In the genomic region with DNA sequence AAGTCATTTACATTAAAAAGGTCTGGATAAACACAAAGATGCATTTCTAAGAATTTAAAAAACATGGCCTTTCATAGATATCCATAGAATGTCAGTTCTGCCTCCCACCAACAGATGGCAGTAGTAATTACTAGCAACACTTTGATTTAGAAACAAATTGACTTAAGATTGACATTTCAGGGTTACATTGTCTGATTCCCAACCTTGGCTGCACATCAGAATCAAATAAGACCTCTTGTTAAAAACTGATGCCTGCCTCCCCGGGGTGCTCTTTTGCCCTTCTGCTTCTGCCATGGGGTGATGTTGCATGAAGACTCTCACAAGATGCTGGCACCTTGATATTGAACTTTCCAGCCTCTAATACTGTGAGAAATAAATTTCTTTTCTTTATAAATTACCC, we compare ENCODE assay signal across 8 cellular contexts.
DNase-seq lines count a peak whose midpoint lies in the region; ATAC-seq, FAIRE-seq and TF ChIP-seq lines count a peak whose summit lies in the region.

No MANE protein-coding gene starts in this region.

- TF ChIP-seq CTCF in D721Med (IDR thresholded peaks at IDR 0.05; ENCODE audit: insufficient read depth, missing control alignments) (peak; percentile 9), ascending aorta (IDR thresholded peaks at IDR 0.05) (peak; percentile 4 to 45 (median 37))

- H3K9me3 ChIP-seq in ascending aorta: no peaks in the 10 kb centered on the region

- peak; percentile 80 for ATAC-seq in HG03354 (IDR thresholded peaks at IDR 0.05; ENCODE audit: poor library complexity, severe bottlenecking, unreplicated experiment)

- FAIRE-seq in D721Med (lab: Jason Lieb, UNC): no peak

- DNase-seq in D721Med (ENCODE audit: insufficient read length, low spot score): no peak
- DNase-seq in ascending aorta (ENCODE audit: low spot score in 2 of 2): no peak
- DNase-seq in lung microvascular endothelial cell (ENCODE audit: low read depth in 2 of 2): peak; percentile 28 to 56
- DNase-seq in NCI-H2196 (lab: John Stamatoyannopoulos, UW; ENCODE audit: unreplicated experiment): no peak
- no peak for DNase-seq in G401 (ENCODE audit: low spot score)
- DNase-seq in putamen (ENCODE audit: low spot score): no peak
- DNase-seq in DMS153 treated with DMSO at 0.1 percent for 48 hours (lab: John Stamatoyannopoulos, UW; ENCODE audit: unreplicated experiment): no peak

- H3K27ac ChIP-seq in ascending aorta: no peak overlapping the region

- no peaks in the 10 kb centered on the region for H3K4me1 ChIP-seq in ascending aorta

- H3K4me3 ChIP-seq in ascending aorta: no peak overlapping the region

- in situ Hi-C loops in G401 (cut with HindIII; ENCODE audit: low sequenced_read_pairs): no loop called here

- intact Hi-C loops in ascending aorta (cut with DNase I): loop anchor here (1.0 kb wide), 1 partner anchor 304 kb away; no protein-coding TSS in a partner anchor

- H3K27me3 ChIP-seq in ascending aorta: no peaks in the 10 kb centered on the region

- no peaks in the 10 kb centered on the region for H3K36me3 ChIP-seq in ascending aorta

Comparison
In these comparisons a context has a peak if more than half of its experiments do, and no peak if none do; other contexts are left out.
1. DNase-seq: peak in lung microvascular endothelial cell (2 of 2); none in D721Med (single experiment), ascending aorta (0 of 2), NCI-H2196 (single experiment), G401 (single experiment), putamen (single experiment) and DMS153 treated with DMSO at 0.1 percent for 48 hours (single experiment).